Comparison of ENCODE assay signal across 24 cellular contexts in the genomic region with DNA sequence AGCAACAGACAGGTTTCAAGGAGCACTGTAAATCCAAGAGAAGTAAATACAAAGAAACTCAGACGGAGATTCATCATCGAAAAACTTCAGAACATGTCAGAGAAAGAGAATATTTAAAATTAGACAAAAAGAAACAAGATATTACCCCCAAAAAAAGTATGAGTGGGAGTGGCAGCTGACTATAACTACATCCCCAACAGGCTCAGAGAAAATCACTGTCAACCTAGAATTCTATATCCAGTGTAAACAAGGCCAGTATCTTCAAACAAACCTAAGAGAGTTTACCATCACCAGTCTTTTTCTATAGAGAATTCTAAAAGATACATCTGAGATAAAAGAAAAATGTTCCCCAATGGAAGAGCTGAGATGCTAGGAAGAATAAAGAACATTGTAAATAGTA.
"Had no signal": no experiment of that assay in that cellular context is flagged by ENCODE, and none has a peak within 500 bp of the region (broad histone marks: within the 10 kb centered on the region; RNA-seq: fewer than 3 reads in every experiment).

No MANE protein-coding gene starts in this region.

- FAIRE-seq: keratinocyte had no signal

- H3K36me3 ChIP-seq: colonic mucosa, esophagus squamous epithelium, gastrocnemius medialis, heart right ventricle, lower lobe of right lung had no signal

- H3K9me3 ChIP-seq: colonic mucosa, gastrocnemius medialis had no signal

- H3K4me1 ChIP-seq: colonic mucosa, left lung had no signal

- ATAC-seq: effector memory CD8-positive, alpha-beta T cell; esophagus mucosa; gastrocnemius medialis; heart right ventricle; left cardiac atrium; left lung; left ventricle myocardium superior; lower lobe of right lung; mucosa of descending colon had no signal

- H3K27me3 ChIP-seq: colonic mucosa, esophagus squamous epithelium, gastrocnemius medialis, heart right ventricle, left lung had no signal

- H3K4me3 ChIP-seq: colonic mucosa, esophagus squamous epithelium, gastrocnemius medialis, heart right ventricle, left lung, lower lobe of right lung, mucosa of descending colon had no signal

- DNase-seq: colonic mucosa; cortex of kidney; effector CD8-positive, alpha-beta T cell; effector memory CD8-positive, alpha-beta T cell; endodermal cell; erythroblast; esophagus squamous epithelium; foreskin fibroblast; foreskin melanocyte; gastrocnemius medialis; glutamatergic neuron; head of caudate nucleus; heart right ventricle; hippocampal formation; left cardiac atrium; left lung; left ventricle myocardium superior; lower lobe of right lung; mesenchymal stem cell; mucosa of descending colon; naive B cell had no signal

- H3K27ac ChIP-seq: colonic mucosa, epithelial cell of prostate, esophagus squamous epithelium, gastrocnemius medialis, heart right ventricle, left lung, lower lobe of right lung had no signal
